12 cellular contexts compared by ENCODE assay signal in the genomic region with DNA sequence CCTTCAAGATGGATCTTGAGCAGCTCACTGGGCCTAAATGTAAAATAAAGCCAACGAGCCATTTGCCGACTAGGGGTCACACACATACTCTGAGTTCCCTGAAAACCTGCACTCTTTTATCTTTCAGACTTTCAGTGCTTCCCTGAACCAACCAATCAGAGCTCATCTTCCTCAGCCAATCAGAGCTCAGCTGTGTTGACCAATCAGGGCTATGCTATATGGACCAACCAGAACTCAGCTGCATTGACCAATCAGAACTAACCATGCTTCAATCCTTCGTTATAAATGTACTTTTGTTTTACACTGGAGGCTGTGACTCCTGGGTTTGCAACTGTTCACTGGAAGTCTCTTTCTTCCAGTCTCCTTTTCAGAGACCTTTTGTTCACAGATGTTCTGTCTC. TPM values are rescaled to one million over a fixed set of nuclear protein-coding genes. Genes with fewer than 3 reads are reported as not detected.
DNase-seq lines count a peak whose midpoint lies in the region; ATAC-seq and TF ChIP-seq lines count a peak whose summit lies in the region.
"Had no signal": no experiment of that assay in that cellular context is flagged by ENCODE, and none has a peak within 500 bp of the region (broad histone marks: within the 10 kb centered on the region; RNA-seq: fewer than 3 reads in every experiment).

No MANE protein-coding gene starts in this region.

- H3K4me3 ChIP-seq in SK-N-SH (ENCODE audit: low read depth in 2 of 2, low read length in 1 of 2) (no peak overlapping the region), cardiac fibroblast (replicated peaks in 1 of 2; ENCODE audit: low read depth in 2 of 2, low read length in 2 of 2) (no peak overlapping the region), transverse colon (no peak overlapping the region)

- no peak overlapping the region for H2AFZ ChIP-seq in SK-N-SH (ENCODE audit: low read depth)

- H3K36me3 ChIP-seq in SK-N-SH (replicated peaks in 1 of 2; ENCODE audit: control insufficient read depth in 1 of 2, insufficient read depth in 2 of 2, low read length in 1 of 2) (no peaks in the 10 kb centered on the region), transverse colon (no peaks in the 10 kb centered on the region)

- no peak for TF ChIP-seq POLR2A in transverse colon (IDR thresholded peaks at IDR 0.05)

- in situ Hi-C loops in transverse colon (cut with MboI; ENCODE audit: low pct_ligation_motif_present in 1 of 4, low pct_unique_long_range_greater_than_20kb in 1 of 4, low sequenced_read_pairs in 3 of 4) = loop anchor here in 3 of 4 donors (25.0 kb wide), 1 partner anchor 300 kb away; a partner anchor contains a TSS

- H3K27ac ChIP-seq in SK-N-SH (ENCODE audit: low read depth in 2 of 2, low read length in 1 of 2) = no peak overlapping the region
- H3K27ac ChIP-seq in transverse colon = no peak overlapping the region

- no peaks in the 10 kb centered on the region for H4K20me1 ChIP-seq in SK-N-SH (ENCODE audit: insufficient read depth)

- H3K9ac ChIP-seq in SK-N-SH = no peak overlapping the region

- TF ChIP-seq CTCF in SK-N-SH (IDR thresholded peaks at IDR 0.05) (no peak), cardiac fibroblast (IDR thresholded peaks at IDR 0.05; ENCODE audit: low read depth, low read length) (no peak), transverse colon (IDR thresholded peaks at IDR 0.05) (no peak)

- no peaks in the 10 kb centered on the region for H3K4me1 ChIP-seq in SK-N-SH (ENCODE audit: control insufficient read depth in 1 of 2, insufficient read depth in 2 of 2, low read depth in 1 of 2, low read length in 1 of 2)
- H3K4me1 ChIP-seq in transverse colon = no peaks in the 10 kb centered on the region

- no peak overlapping the region for H3K4me2 ChIP-seq in SK-N-SH

- 38% methylated on average over 3 of the region's 3 CpGs for WGBS in SK-N-SH (ENCODE audit: low lambda C conversion rate)
- 73 to 86% methylated on average over 3 of the region's 3 CpGs for WGBS in transverse colon (ENCODE audit: low coverage in 1 of 2), 2 donors

- H3K9me3 ChIP-seq in SK-N-SH (no peaks in the 10 kb centered on the region), transverse colon (no peaks in the 10 kb centered on the region)

- H3K79me2 ChIP-seq in SK-N-SH (ENCODE audit: insufficient read depth) = no peaks in the 10 kb centered on the region

- H3F3A ChIP-seq in SK-N-SH (replicated peaks; ENCODE audit: insufficient read depth) = peaks cover 4% of the 10 kb centered on the region

- CTCF ChIA-PET in SK-N-SH (lab: Yijun Ruan, JAX) = interaction anchor here (1.3 to 2.1 kb wide), 4 partner anchors 19 to 37 kb away, joined by 4 to 8 read pairs (median 4); a partner anchor contains a TSS

- no peak for TF ChIP-seq RAD21 in SK-N-SH (IDR thresholded peaks at IDR 0.05; ENCODE audit: low read length)

- DNase-seq in SK-N-SH (no peak), NCI-H2227 treated with DMSO at 0.1 percent for 48 hours (lab: John Stamatoyannopoulos, UW) (peak; percentile 12), cardiac fibroblast (ENCODE audit: low read depth in 2 of 2) (peak; percentile 9 to 44), sciatic nerve (ENCODE audit: low spot score) (no peak), transverse colon (no peak), midbrain (lab: John Stamatoyannopoulos, UW) (no peak)
- DNase-seq: activated CD4-positive, alpha-beta T cell treated with anti-CD3 and anti-CD28 coated beads for 48 hours; activated gamma-delta T cell treated with Interleukin-2 at 50 U/mL for 16 hours; posterior cingulate gyrus had no signal

- peak; percentile 38; the same call in 1 of the 3 replicates for ATAC-seq in SK-N-SH treated with all-trans-retinoic acid at 6 μM for 48 hours
- ATAC-seq in sciatic nerve = peak; percentile 49
- no peak for ATAC-seq in GM21825 (IDR thresholded peaks at IDR 0.05; ENCODE audit: unreplicated experiment)
- ATAC-seq: esophagus mucosa had no signal

- intact Hi-C loops in sciatic nerve (cut with DNase I) = no loop called here
- intact Hi-C loops in transverse colon (cut with DNase I; ENCODE audit: low total_unique reads) = no loop called here

- POLR2A ChIA-PET in SK-N-SH (lab: Yijun Ruan, JAX) = no interaction called here

- no peaks in the 10 kb centered on the region for H3K9me2 ChIP-seq in SK-N-SH

- TF ChIP-seq EP300 in SK-N-SH (IDR thresholded peaks at IDR 0.05; ENCODE audit: borderline replicate concordance in 1 of 2, low read depth in 1 of 2, low read length in 1 of 2) (no peak), transverse colon (IDR thresholded peaks at IDR 0.05; ENCODE audit: low read depth) (no peak)

- H3K27me3 ChIP-seq in SK-N-SH (ENCODE audit: insufficient read depth) (no peaks in the 10 kb centered on the region), transverse colon (no peaks in the 10 kb centered on the region)

TF ChIP-seq in SK-N-SH treated with all-trans-retinoic acid at 6 μM for 48 hours, 23 proteins besides CTCF, POLR2A, EP300 and RAD21 (continues in another document):
- TF ChIP-seq ZC3H10 (CRISPR knock-in tag; IDR thresholded peaks at IDR 0.05) (no peak), TOX (CRISPR knock-in tag; IDR thresholded peaks at IDR 0.05; ENCODE audit: borderline replicate concordance) (no peak)
- TF ChIP-seq, protein P1, sequence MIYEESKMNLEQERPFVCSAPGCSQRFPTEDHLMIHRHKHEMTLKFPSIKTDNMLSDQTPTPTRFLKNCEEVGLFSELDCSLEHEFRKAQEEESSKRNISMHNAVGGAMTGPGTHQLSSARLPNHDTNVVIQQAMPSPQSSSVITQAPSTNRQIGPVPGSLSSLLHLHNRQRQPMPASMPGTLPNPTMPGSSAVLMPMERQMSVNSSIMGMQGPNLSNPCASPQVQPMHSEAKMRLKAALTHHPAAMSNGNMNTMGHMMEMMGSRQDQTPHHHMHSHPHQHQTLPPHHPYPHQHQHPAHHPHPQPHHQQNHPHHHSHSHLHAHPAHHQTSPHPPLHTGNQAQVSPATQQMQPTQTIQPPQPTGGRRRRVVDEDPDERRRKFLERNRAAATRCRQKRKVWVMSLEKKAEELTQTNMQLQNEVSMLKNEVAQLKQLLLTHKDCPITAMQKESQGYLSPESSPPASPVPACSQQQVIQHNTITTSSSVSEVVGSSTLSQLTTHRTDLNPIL (CRISPR knock-in tag; IDR thresholded peaks at IDR 0.05; ENCODE audit: low read depth) = no peak
- TF ChIP-seq, protein P2, sequence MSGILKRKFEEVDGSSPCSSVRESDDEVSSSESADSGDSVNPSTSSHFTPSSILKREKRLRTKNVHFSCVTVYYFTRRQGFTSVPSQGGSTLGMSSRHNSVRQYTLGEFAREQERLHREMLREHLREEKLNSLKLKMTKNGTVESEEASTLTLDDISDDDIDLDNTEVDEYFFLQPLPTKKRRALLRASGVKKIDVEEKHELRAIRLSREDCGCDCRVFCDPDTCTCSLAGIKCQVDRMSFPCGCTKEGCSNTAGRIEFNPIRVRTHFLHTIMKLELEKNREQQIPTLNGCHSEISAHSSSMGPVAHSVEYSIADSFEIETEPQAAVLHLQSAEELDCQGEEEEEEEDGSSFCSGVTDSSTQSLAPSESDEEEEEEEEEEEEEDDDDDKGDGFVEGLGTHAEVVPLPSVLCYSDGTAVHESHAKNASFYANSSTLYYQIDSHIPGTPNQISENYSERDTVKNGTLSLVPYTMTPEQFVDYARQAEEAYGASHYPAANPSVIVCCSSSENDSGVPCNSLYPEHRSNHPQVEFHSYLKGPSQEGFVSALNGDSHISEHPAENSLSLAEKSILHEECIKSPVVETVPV (CRISPR knock-in tag; IDR thresholded peaks at IDR 0.05) = no peak

TF ChIP-seq in SK-N-SH, 30 proteins besides CTCF, POLR2A, EP300 and RAD21 (continues in another document):
- TF ChIP-seq JUND (IDR thresholded peaks at IDR 0.05) = no peak
- no peak for TF ChIP-seq FOXM1 (IDR thresholded peaks at IDR 0.05; ENCODE audit: low read depth)
- TF ChIP-seq YY1 (IDR thresholded peaks at IDR 0.05; ENCODE audit: low read depth) = no peak
- no peak for TF ChIP-seq FOXJ3 (CRISPR knock-in tag; IDR thresholded peaks at IDR 0.05)
- TF ChIP-seq, protein P3, sequence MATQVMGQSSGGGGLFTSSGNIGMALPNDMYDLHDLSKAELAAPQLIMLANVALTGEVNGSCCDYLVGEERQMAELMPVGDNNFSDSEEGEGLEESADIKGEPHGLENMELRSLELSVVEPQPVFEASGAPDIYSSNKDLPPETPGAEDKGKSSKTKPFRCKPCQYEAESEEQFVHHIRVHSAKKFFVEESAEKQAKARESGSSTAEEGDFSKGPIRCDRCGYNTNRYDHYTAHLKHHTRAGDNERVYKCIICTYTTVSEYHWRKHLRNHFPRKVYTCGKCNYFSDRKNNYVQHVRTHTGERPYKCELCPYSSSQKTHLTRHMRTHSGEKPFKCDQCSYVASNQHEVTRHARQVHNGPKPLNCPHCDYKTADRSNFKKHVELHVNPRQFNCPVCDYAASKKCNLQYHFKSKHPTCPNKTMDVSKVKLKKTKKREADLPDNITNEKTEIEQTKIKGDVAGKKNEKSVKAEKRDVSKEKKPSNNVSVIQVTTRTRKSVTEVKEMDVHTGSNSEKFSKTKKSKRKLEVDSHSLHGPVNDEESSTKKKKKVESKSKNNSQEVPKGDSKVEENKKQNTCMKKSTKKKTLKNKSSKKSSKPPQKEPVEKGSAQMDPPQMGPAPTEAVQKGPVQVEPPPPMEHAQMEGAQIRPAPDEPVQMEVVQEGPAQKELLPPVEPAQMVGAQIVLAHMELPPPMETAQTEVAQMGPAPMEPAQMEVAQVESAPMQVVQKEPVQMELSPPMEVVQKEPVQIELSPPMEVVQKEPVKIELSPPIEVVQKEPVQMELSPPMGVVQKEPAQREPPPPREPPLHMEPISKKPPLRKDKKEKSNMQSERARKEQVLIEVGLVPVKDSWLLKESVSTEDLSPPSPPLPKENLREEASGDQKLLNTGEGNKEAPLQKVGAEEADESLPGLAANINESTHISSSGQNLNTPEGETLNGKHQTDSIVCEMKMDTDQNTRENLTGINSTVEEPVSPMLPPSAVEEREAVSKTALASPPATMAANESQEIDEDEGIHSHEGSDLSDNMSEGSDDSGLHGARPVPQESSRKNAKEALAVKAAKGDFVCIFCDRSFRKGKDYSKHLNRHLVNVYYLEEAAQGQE (IDR thresholded peaks at IDR 0.05; ENCODE audit: low read depth, low read length) = no peak
- no peak for TF ChIP-seq RFX5 (IDR thresholded peaks at IDR 0.05; ENCODE audit: low read length)
- TF ChIP-seq CHD2 (IDR thresholded peaks at IDR 0.05; ENCODE audit: low read length, partially characterized antibody) = no peak

RNA-seq across cellular contexts. Expression of a gene that starts 19.3 kb away (rescaled TPM):
- polyA plus RNA-seq in SK-N-SH (2012; rRNA removed) = 5.6 and 5.9 TPM in 2 replicates
- polyA plus RNA-seq in SK-N-SH (2012; cell fraction: cytosol; rRNA removed) = 4.9 and 5.6 TPM in 2 replicates
- polyA plus RNA-seq in SK-N-SH (2012; cell fraction: nucleus; rRNA removed) = 4.9 and 5.2 TPM in 2 replicates
- total RNA-seq in sciatic nerve (15.6 TPM), transverse colon (10 to 100 TPM in 2 of 4 donors, not detected in 2; 17.1 to 23.3 TPM)

RNA-seq across cellular contexts. Expression of a gene that starts 25.2 kb away (rescaled TPM):
- 5.9 and 7.5 TPM in 2 replicates for polyA plus RNA-seq in SK-N-SH (2012; rRNA removed)
- 5.1 and 5.9 TPM in 2 replicates for polyA plus RNA-seq in SK-N-SH (2012; cell fraction: cytosol; rRNA removed)
- polyA plus RNA-seq in SK-N-SH (2012; cell fraction: nucleus; rRNA removed) = 19.1 and 33.9 TPM in 2 replicates
- total RNA-seq in sciatic nerve = 1.5 TPM
- under 1 TPM in 1 of 4 donors, not detected in 3; 0.95 TPM for total RNA-seq in transverse colon
- total RNA-seq: esophagus mucosa had no signal

RNA-seq across cellular contexts. Expression of a gene that starts 28.8 kb away (rescaled TPM):
- polyA plus RNA-seq in SK-N-SH (2012; rRNA removed) = 2.2 and 3.2 TPM in 2 replicates
- polyA plus RNA-seq in SK-N-SH (2012; cell fraction: cytosol; rRNA removed) = 4.0 and 5.3 TPM in 2 replicates
- 2.4 and 5.2 TPM in 2 replicates for polyA plus RNA-seq in SK-N-SH (2012; cell fraction: nucleus; rRNA removed)
- 23.4 TPM for total RNA-seq in sciatic nerve
- total RNA-seq in transverse colon = 10 to 100 TPM; 10.8 to 37.2 (median 25.4) TPM

Comparison
In these comparisons a context has a peak if more than half of its experiments do, and no peak if none do; other contexts are left out.
1. DNase-seq: peak in NCI-H2227 treated with DMSO at 0.1 percent for 48 hours (single experiment) and cardiac fibroblast (2 of 2); none in SK-N-SH (single experiment), sciatic nerve (single experiment), transverse colon (single experiment) and midbrain (single experiment).